Comparison of ENCODE assay signal across 1 cellular context in the genomic region with DNA sequence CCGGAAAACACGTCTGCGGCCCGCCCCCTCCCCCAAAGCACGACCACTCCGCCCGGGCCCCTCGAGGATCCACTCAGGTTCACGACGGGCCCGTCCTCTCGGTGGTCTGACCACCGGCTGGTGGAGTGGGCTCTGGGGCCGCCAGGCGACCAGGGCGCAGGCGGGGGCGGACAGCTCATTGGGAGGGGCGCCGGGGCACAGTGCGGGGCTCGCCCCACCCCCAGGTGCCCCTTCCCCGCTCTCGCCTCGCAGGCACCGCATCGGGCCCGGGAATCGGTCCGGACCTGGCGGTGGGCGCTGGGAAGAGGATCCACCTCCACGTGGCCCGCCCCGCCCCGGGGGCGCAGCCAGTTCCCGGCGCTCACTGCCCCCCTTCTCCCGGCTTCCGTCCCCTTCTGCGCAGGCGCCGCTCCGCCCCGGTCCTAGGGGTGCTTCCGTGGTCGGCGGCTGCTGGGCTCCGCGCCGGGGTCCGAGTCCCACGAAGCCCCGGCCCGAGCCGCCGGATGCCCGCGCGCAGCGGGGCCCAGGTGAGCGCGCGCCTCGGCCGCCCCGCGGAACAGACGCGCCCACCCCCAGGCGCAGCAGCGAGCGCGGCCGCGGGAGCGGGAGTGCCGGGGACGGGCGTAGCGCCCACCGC.
TF ChIP-seq lines count a peak whose summit lies in the region.

A gene with protein sequence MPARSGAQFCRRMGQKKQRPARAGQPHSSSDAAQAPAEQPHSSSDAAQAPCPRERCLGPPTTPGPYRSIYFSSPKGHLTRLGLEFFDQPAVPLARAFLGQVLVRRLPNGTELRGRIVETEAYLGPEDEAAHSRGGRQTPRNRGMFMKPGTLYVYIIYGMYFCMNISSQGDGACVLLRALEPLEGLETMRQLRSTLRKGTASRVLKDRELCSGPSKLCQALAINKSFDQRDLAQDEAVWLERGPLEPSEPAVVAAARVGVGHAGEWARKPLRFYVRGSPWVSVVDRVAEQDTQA (plus strand): TSS at position 419 of the 637 bp plus-strand sequence. CDS start 85 bp downstream, at position 504.

TF ChIP-seq in HepG2, 621 proteins besides CTCF, POLR2A, EP300 and RAD21 (continued from another document and continues in another):
- no peak for TF ChIP-seq MEIS2 (CRISPR knock-in tag; IDR thresholded peaks at IDR 0.05)
- TF ChIP-seq GABPA (IDR thresholded peaks at IDR 0.05; ENCODE audit: low read depth, low read length): peak; percentile 40; the same call in 1 of the 2 replicates
- TF ChIP-seq GABPA (CRISPR knock-in tag; IDR thresholded peaks at IDR 0.05; ENCODE audit: low read depth): 0 out of 2 replicates have a peak, but pooled peaks have one; percentile 38
- no peak for TF ChIP-seq FOXP1 (IDR thresholded peaks at IDR 0.05)
- TF ChIP-seq FOXP1 (CRISPR knock-in tag; IDR thresholded peaks at IDR 0.05): no peak
- TF ChIP-seq, protein P1, sequence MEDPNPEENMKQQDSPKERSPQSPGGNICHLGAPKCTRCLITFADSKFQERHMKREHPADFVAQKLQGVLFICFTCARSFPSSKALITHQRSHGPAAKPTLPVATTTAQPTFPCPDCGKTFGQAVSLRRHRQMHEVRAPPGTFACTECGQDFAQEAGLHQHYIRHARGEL (CRISPR knock-in tag; IDR thresholded peaks at IDR 0.05): no peak
- TF ChIP-seq POLR2AphosphoS2 (IDR thresholded peaks at IDR 0.05; ENCODE audit: low read depth, low read length): no peak
- peak; percentile 16 to 70; a peak in 1 of 4 replicates for TF ChIP-seq KLF16 (CRISPR knock-in tag; IDR thresholded peaks at IDR 0.05)
- TF ChIP-seq ZNF720 (CRISPR knock-in tag; IDR thresholded peaks at IDR 0.05): no peak
- TF ChIP-seq, protein P2, sequence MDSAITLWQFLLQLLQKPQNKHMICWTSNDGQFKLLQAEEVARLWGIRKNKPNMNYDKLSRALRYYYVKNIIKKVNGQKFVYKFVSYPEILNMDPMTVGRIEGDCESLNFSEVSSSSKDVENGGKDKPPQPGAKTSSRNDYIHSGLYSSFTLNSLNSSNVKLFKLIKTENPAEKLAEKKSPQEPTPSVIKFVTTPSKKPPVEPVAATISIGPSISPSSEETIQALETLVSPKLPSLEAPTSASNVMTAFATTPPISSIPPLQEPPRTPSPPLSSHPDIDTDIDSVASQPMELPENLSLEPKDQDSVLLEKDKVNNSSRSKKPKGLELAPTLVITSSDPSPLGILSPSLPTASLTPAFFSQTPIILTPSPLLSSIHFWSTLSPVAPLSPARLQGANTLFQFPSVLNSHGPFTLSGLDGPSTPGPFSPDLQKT (CRISPR knock-in tag; IDR thresholded peaks at IDR 0.05; ENCODE audit: borderline replicate concordance): no peak
- no peak for TF ChIP-seq ARID2 (CRISPR knock-in tag; IDR thresholded peaks at IDR 0.05; ENCODE audit: borderline replicate concordance)
- TF ChIP-seq, protein P3, sequence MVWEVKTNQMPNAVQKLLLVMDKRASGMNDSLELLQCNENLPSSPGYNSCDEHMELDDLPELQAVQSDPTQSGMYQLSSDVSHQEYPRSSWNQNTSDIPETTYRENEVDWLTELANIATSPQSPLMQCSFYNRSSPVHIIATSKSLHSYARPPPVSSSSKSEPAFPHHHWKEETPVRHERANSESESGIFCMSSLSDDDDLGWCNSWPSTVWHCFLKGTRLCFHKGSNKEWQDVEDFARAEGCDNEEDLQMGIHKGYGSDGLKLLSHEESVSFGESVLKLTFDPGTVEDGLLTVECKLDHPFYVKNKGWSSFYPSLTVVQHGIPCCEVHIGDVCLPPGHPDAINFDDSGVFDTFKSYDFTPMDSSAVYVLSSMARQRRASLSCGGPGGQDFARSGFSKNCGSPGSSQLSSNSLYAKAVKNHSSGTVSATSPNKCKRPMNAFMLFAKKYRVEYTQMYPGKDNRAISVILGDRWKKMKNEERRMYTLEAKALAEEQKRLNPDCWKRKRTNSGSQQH (CRISPR knock-in tag; IDR thresholded peaks at IDR 0.05; ENCODE audit: low read depth): 0 out of 2 replicates have a peak, but pooled peaks have one; percentile 41
- TF ChIP-seq, protein P4, sequence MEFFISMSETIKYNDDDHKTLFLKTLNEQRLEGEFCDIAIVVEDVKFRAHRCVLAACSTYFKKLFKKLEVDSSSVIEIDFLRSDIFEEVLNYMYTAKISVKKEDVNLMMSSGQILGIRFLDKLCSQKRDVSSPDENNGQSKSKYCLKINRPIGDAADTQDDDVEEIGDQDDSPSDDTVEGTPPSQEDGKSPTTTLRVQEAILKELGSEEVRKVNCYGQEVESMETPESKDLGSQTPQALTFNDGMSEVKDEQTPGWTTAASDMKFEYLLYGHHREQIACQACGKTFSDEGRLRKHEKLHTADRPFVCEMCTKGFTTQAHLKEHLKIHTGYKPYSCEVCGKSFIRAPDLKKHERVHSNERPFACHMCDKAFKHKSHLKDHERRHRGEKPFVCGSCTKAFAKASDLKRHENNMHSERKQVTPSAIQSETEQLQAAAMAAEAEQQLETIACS (CRISPR knock-in tag; IDR thresholded peaks at IDR 0.05): no peak
- TF ChIP-seq ZNF572 (CRISPR knock-in tag; IDR thresholded peaks at IDR 0.05): no peak
- no peak for TF ChIP-seq GZF1 (CRISPR knock-in tag; IDR thresholded peaks at IDR 0.05)
- TF ChIP-seq KDM5A (IDR thresholded peaks at IDR 0.05; ENCODE audit: borderline replicate concordance, low read length): no peak
- no peak for TF ChIP-seq ZNF550 (CRISPR knock-in tag; IDR thresholded peaks at IDR 0.05; ENCODE audit: borderline replicate concordance)
- 0 out of 2 replicates have a peak, but pooled peaks have one; percentile 33 for TF ChIP-seq ZNF331 (CRISPR knock-in tag; IDR thresholded peaks at IDR 0.05)
- TF ChIP-seq ZNF724P (CRISPR knock-in tag; IDR thresholded peaks at IDR 0.05; ENCODE audit: borderline replicate concordance): no peak
- no peak for TF ChIP-seq BORCS8-MEF2B (CRISPR knock-in tag; IDR thresholded peaks at IDR 0.05)
- TF ChIP-seq, protein P5, sequence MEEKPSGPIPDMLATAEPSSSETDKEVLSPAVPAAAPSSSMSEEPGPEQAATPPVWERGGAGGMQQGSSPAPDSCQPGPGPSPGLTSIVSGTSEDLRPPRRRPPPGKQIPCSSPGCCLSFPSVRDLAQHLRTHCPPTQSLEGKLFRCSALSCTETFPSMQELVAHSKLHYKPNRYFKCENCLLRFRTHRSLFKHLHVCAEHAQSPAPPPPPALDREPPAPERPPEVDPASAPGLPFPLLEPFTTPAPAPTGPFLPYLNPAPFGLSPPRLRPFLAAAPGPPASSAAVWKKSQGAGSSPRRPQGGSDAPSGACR (CRISPR knock-in tag; IDR thresholded peaks at IDR 0.05): no peak
- TF ChIP-seq PPARG (CRISPR knock-in tag; conservative IDR thresholded peaks at IDR 0.05): no peak
- no peak for TF ChIP-seq ZNF547 (CRISPR knock-in tag; IDR thresholded peaks at IDR 0.05)
- TF ChIP-seq ARHGAP35 (CRISPR knock-in tag; IDR thresholded peaks at IDR 0.05; ENCODE audit: borderline replicate concordance): no peak
- TF ChIP-seq NONO (IDR thresholded peaks at IDR 0.05): no peak
- TF ChIP-seq NONO (CRISPR knock-in tag; conservative IDR thresholded peaks at IDR 0.05): no peak
- TF ChIP-seq ZNF672 (CRISPR knock-in tag; IDR thresholded peaks at IDR 0.05): no peak
- TF ChIP-seq, protein P6, sequence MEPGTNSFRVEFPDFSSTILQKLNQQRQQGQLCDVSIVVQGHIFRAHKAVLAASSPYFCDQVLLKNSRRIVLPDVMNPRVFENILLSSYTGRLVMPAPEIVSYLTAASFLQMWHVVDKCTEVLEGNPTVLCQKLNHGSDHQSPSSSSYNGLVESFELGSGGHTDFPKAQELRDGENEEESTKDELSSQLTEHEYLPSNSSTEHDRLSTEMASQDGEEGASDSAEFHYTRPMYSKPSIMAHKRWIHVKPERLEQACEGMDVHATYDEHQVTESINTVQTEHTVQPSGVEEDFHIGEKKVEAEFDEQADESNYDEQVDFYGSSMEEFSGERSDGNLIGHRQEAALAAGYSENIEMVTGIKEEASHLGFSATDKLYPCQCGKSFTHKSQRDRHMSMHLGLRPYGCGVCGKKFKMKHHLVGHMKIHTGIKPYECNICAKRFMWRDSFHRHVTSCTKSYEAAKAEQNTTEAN (CRISPR knock-in tag; conservative IDR thresholded peaks at IDR 0.05): no peak; the same call in 1 of the 2 replicates
- TF ChIP-seq ZNF296 (CRISPR knock-in tag; conservative IDR thresholded peaks at IDR 0.05): 0 out of 2 replicates have a peak, but pooled peaks have one; percentile 19
- TF ChIP-seq FOSL2 (CRISPR knock-in tag; IDR thresholded peaks at IDR 0.05): peak; percentile 38
- no peak for TF ChIP-seq GPN1 (CRISPR knock-in tag; IDR thresholded peaks at IDR 0.05; ENCODE audit: borderline replicate concordance)
- TF ChIP-seq, protein P7, sequence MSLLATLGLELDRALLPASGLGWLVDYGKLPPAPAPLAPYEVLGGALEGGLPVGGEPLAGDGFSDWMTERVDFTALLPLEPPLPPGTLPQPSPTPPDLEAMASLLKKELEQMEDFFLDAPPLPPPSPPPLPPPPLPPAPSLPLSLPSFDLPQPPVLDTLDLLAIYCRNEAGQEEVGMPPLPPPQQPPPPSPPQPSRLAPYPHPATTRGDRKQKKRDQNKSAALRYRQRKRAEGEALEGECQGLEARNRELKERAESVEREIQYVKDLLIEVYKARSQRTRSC (CRISPR knock-in tag; IDR thresholded peaks at IDR 0.05; ENCODE audit: low read depth): no peak
- no peak for TF ChIP-seq SETDB1 (CRISPR knock-in tag; IDR thresholded peaks at IDR 0.05; ENCODE audit: borderline replicate concordance)
- TF ChIP-seq, protein P8, sequence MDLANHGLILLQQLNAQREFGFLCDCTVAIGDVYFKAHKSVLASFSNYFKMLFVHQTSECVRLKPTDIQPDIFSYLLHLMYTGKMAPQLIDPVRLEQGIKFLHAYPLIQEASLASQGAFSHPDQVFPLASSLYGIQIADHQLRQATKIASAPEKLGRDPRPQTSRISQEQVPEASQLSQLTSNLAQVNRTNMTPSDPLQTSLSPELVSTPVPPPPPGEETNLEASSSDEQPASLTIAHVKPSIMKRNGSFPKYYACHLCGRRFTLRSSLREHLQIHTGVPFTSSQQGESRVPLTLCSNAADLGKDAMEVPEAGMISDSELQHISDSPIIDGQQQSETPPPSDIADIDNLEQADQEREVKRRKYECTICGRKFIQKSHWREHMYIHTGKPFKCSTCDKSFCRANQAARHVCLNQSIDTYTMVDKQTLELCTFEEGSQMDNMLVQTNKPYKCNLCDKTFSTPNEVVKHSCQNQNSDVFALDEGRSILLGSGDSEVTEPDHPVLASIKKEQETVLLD (CRISPR knock-in tag; IDR thresholded peaks at IDR 0.05; ENCODE audit: low read depth): peak; percentile 57; the same call in 1 of the 2 replicates
- TF ChIP-seq, protein P9, sequence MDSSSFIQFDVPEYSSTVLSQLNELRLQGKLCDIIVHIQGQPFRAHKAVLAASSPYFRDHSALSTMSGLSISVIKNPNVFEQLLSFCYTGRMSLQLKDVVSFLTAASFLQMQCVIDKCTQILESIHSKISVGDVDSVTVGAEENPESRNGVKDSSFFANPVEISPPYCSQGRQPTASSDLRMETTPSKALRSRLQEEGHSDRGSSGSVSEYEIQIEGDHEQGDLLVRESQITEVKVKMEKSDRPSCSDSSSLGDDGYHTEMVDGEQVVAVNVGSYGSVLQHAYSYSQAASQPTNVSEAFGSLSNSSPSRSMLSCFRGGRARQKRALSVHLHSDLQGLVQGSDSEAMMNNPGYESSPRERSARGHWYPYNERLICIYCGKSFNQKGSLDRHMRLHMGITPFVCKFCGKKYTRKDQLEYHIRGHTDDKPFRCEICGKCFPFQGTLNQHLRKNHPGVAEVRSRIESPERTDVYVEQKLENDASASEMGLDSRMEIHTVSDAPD (CRISPR knock-in tag; IDR thresholded peaks at IDR 0.05): no peak
- TF ChIP-seq RCOR2 (CRISPR knock-in tag; IDR thresholded peaks at IDR 0.05): no peak
- TF ChIP-seq SCMH1 (CRISPR knock-in tag; IDR thresholded peaks at IDR 0.05; ENCODE audit: borderline replicate concordance): no peak
- no peak for TF ChIP-seq ZSCAN31 (CRISPR knock-in tag; IDR thresholded peaks at IDR 0.05; ENCODE audit: low read depth)
- TF ChIP-seq NBN (conservative IDR thresholded peaks at IDR 0.05): no peak
- TF ChIP-seq, protein P10, sequence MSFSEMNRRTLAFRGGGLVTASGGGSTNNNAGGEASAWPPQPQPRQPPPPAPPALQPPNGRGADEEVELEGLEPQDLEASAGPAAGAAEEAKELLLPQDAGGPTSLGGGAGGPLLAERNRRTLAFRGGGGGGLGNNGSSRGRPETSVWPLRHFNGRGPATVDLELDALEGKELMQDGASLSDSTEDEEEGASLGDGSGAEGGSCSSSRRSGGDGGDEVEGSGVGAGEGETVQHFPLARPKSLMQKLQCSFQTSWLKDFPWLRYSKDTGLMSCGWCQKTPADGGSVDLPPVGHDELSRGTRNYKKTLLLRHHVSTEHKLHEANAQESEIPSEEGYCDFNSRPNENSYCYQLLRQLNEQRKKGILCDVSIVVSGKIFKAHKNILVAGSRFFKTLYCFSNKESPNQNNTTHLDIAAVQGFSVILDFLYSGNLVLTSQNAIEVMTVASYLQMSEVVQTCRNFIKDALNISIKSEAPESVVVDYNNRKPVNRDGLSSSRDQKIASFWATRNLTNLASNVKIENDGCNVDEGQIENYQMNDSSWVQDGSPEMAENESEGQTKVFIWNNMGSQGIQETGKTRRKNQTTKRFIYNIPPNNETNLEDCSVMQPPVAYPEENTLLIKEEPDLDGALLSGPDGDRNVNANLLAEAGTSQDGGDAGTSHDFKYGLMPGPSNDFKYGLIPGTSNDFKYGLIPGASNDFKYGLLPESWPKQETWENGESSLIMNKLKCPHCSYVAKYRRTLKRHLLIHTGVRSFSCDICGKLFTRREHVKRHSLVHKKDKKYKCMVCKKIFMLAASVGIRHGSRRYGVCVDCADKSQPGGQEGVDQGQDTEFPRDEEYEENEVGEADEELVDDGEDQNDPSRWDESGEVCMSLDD (CRISPR knock-in tag; IDR thresholded peaks at IDR 0.05; ENCODE audit: borderline replicate concordance): no peak
- TF ChIP-seq TAF15 (IDR thresholded peaks at IDR 0.05; ENCODE audit: low read depth, low read length, poor library complexity, severe bottlenecking): no peak
- no peak for TF ChIP-seq KDM2A (CRISPR knock-in tag; IDR thresholded peaks at IDR 0.05; ENCODE audit: borderline replicate concordance, low read depth)
- TF ChIP-seq, protein P11, sequence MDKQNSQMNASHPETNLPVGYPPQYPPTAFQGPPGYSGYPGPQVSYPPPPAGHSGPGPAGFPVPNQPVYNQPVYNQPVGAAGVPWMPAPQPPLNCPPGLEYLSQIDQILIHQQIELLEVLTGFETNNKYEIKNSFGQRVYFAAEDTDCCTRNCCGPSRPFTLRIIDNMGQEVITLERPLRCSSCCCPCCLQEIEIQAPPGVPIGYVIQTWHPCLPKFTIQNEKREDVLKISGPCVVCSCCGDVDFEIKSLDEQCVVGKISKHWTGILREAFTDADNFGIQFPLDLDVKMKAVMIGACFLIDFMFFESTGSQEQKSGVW (CRISPR knock-in tag; IDR thresholded peaks at IDR 0.05; ENCODE audit: borderline replicate concordance): no peak
- TF ChIP-seq GATAD2A (CRISPR knock-in tag; IDR thresholded peaks at IDR 0.05): no peak
- TF ChIP-seq PHF8 (CRISPR knock-in tag; IDR thresholded peaks at IDR 0.05): peak; percentile 46; the same call in 1 of the 2 replicates
- TF ChIP-seq ZNF263 (CRISPR knock-in tag; IDR thresholded peaks at IDR 0.05): peak; percentile 45; the same call in 1 of the 2 replicates
- TF ChIP-seq ZNF552 (CRISPR knock-in tag; IDR thresholded peaks at IDR 0.05; ENCODE audit: borderline replicate concordance): no peak
